ENCODE assay signal across 1 cellular context in the genomic region with DNA sequence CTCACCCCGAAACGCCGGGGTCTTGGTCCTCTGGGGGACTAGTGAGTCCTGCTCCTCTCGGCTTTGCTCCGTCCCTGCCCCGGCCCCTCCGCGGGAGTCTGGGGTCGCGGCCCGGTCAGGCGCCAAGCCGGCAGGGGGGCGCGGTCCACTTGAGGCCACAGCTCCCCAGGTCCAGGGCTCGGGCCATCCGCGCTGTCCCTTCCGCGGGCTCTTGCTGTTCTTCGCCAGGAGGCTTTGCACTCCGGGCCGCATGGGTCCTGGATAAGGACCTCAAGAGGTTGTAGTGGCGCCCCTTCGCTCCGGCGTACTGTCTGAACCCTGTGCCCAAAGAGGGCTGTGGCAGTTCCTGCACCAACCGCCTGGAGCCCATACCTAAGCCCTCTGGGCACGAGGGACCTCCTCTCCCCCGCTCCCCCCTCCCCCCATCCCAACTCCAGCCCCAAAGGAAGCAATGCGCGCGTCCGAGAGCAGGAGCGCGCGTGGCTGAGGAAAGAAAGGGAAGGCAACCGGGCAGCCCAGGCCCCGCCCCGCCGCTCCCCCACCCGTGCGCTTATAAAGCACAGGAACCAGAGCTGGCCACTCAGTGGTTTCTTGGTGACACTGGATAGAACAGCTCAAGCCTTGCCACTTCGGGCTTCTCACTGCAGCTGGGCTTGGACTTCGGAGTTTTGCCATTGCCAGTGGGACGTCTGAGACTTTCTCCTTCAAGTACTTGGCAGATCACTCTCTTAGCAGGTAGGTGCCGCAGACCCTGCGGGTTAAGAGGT.
A peak's percentile ranks its signal among the peaks of the same experiment; 100 is the strongest.
TF ChIP-seq lines count a peak whose summit lies in the region.

ADM (plus strand) TSS at position 579 of the 767 bp plus-strand sequence. CDS start 628 bp downstream, outside the sequence.

TF ChIP-seq in HepG2, 621 proteins besides CTCF, POLR2A, EP300 and RAD21 (continued from another document and continues in another):
- TF ChIP-seq, protein P1, sequence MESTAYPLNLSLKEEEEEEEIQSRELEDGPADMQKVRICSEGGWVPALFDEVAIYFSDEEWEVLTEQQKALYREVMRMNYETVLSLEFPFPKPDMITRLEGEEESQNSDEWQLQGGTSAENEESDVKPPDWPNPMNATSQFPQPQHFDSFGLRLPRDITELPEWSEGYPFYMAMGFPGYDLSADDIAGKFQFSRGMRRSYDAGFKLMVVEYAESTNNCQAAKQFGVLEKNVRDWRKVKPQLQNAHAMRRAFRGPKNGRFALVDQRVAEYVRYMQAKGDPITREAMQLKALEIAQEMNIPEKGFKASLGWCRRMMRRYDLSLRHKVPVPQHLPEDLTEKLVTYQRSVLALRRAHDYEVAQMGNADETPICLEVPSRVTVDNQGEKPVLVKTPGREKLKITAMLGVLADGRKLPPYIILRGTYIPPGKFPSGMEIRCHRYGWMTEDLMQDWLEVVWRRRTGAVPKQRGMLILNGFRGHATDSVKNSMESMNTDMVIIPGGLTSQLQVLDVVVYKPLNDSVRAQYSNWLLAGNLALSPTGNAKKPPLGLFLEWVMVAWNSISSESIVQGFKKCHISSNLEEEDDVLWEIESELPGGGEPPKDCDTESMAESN (CRISPR knock-in tag; conservative IDR thresholded peaks at IDR 0.05): no peak
- TF ChIP-seq NAIF1 (CRISPR knock-in tag; IDR thresholded peaks at IDR 0.05; ENCODE audit: borderline replicate concordance) (peak; percentile 41; the same call in 1 of the 2 replicates), DR1 (CRISPR knock-in tag; IDR thresholded peaks at IDR 0.05) (peak; percentile 98), HIVEP1 (CRISPR knock-in tag; IDR thresholded peaks at IDR 0.05) (peak; percentile 1; the same call in 1 of the 2 replicates), ARHGAP35 (CRISPR knock-in tag; IDR thresholded peaks at IDR 0.05; ENCODE audit: borderline replicate concordance) (no peak), DMAP1 (CRISPR knock-in tag; IDR thresholded peaks at IDR 0.05) (peak; percentile 78), CBX5 (CRISPR knock-in tag; IDR thresholded peaks at IDR 0.05; ENCODE audit: borderline replicate concordance) (no peak), ZNF878 (CRISPR knock-in tag; IDR thresholded peaks at IDR 0.05) (0 out of 2 replicates have a peak, but pooled peaks have one; percentile 80), ZNF430 (CRISPR knock-in tag; IDR thresholded peaks at IDR 0.05) (peak; percentile 33), MZF1 (CRISPR knock-in tag; IDR thresholded peaks at IDR 0.05; ENCODE audit: borderline replicate concordance) (no peak), HHEX (CRISPR knock-in tag; IDR thresholded peaks at IDR 0.05) (no peak), ZBTB3 (CRISPR knock-in tag; IDR thresholded peaks at IDR 0.05; ENCODE audit: borderline replicate concordance, low read depth) (no peak), STAG1 (CRISPR knock-in tag; IDR thresholded peaks at IDR 0.05) (peak; percentile 44; the same call in 1 of the 2 replicates), RERE (CRISPR knock-in tag; IDR thresholded peaks at IDR 0.05; ENCODE audit: low read depth) (0 out of 2 replicates have a peak, but pooled peaks have one; percentile 42), ARID3A (IDR thresholded peaks at IDR 0.05; ENCODE audit: low read depth, low read length) (peak; percentile 20; the same call in 1 of the 2 replicates), ZNF883 (CRISPR knock-in tag; IDR thresholded peaks at IDR 0.05; ENCODE audit: not compliant biosample characterization) (peak; percentile 30), SMAD3 (CRISPR knock-in tag; IDR thresholded peaks at IDR 0.05) (peak; percentile 28; the same call in 1 of the 2 replicates), HOXA7 (CRISPR knock-in tag; IDR thresholded peaks at IDR 0.05) (no peak), JDP2 (CRISPR knock-in tag; IDR thresholded peaks at IDR 0.05; ENCODE audit: borderline replicate concordance) (no peak; the same call in 1 of the 2 replicates), TEF (CRISPR knock-in tag; IDR thresholded peaks at IDR 0.05) (no peak), ZNF788 (CRISPR knock-in tag; IDR thresholded peaks at IDR 0.05; ENCODE audit: borderline replicate concordance) (no peak; the same call in 1 of the 2 replicates), ZNF780A (CRISPR knock-in tag; IDR thresholded peaks at IDR 0.05) (no peak; the same call in 1 of the 2 replicates), MAF1 (CRISPR knock-in tag; IDR thresholded peaks at IDR 0.05; ENCODE audit: borderline replicate concordance) (0 out of 2 replicates have a peak, but pooled peaks have one; percentile 46), ZNF749 (CRISPR knock-in tag; IDR thresholded peaks at IDR 0.05; ENCODE audit: borderline replicate concordance) (peak; percentile 12; the same call in 1 of the 2 replicates), ZIK1 (CRISPR knock-in tag; IDR thresholded peaks at IDR 0.05; ENCODE audit: borderline replicate concordance, low read depth) (peak; percentile 20; the same call in 1 of the 2 replicates), SRSF9 (IDR thresholded peaks at IDR 0.05; ENCODE audit: borderline replicate concordance, insufficient read depth, low read depth, low read length, poor library complexity, severe bottlenecking) (no peak), SKI (IDR thresholded peaks at IDR 0.05; ENCODE audit: partially characterized antibody) (peak; percentile 13), JUNB (CRISPR knock-in tag; IDR thresholded peaks at IDR 0.05; ENCODE audit: borderline replicate concordance) (no peak), TCF7L2 (IDR thresholded peaks at IDR 0.05; ENCODE audit: low read depth, low read length) (no peak), PCBP1 (IDR thresholded peaks at IDR 0.05; ENCODE audit: borderline replicate concordance, low read depth, low read length) (peak; percentile 85; the same call in 1 of the 2 replicates), SMAD1 (CRISPR knock-in tag; IDR thresholded peaks at IDR 0.05; ENCODE audit: borderline replicate concordance, low read depth) (no peak), ESRRA (CRISPR knock-in tag; IDR thresholded peaks at IDR 0.05; ENCODE audit: low read depth) (no peak)
- TF ChIP-seq, protein P2, sequence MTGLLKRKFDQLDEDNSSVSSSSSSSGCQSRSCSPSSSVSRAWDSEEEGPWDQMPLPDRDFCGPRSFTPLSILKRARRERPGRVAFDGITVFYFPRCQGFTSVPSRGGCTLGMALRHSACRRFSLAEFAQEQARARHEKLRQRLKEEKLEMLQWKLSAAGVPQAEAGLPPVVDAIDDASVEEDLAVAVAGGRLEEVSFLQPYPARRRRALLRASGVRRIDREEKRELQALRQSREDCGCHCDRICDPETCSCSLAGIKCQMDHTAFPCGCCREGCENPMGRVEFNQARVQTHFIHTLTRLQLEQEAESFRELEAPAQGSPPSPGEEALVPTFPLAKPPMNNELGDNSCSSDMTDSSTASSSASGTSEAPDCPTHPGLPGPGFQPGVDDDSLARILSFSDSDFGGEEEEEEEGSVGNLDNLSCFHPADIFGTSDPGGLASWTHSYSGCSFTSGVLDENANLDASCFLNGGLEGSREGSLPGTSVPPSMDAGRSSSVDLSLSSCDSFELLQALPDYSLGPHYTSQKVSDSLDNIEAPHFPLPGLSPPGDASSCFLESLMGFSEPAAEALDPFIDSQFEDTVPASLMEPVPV (CRISPR knock-in tag; IDR thresholded peaks at IDR 0.05): no peak
- TF ChIP-seq, protein P3, sequence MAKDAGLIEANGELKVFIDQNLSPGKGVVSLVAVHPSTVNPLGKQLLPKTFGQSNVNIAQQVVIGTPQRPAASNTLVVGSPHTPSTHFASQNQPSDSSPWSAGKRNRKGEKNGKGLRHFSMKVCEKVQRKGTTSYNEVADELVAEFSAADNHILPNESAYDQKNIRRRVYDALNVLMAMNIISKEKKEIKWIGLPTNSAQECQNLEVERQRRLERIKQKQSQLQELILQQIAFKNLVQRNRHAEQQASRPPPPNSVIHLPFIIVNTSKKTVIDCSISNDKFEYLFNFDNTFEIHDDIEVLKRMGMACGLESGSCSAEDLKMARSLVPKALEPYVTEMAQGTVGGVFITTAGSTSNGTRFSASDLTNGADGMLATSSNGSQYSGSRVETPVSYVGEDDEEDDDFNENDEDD (CRISPR knock-in tag; IDR thresholded peaks at IDR 0.05; ENCODE audit: borderline replicate concordance): peak; percentile 49; the same call in 1 of the 2 replicates
- TF ChIP-seq, protein P4, sequence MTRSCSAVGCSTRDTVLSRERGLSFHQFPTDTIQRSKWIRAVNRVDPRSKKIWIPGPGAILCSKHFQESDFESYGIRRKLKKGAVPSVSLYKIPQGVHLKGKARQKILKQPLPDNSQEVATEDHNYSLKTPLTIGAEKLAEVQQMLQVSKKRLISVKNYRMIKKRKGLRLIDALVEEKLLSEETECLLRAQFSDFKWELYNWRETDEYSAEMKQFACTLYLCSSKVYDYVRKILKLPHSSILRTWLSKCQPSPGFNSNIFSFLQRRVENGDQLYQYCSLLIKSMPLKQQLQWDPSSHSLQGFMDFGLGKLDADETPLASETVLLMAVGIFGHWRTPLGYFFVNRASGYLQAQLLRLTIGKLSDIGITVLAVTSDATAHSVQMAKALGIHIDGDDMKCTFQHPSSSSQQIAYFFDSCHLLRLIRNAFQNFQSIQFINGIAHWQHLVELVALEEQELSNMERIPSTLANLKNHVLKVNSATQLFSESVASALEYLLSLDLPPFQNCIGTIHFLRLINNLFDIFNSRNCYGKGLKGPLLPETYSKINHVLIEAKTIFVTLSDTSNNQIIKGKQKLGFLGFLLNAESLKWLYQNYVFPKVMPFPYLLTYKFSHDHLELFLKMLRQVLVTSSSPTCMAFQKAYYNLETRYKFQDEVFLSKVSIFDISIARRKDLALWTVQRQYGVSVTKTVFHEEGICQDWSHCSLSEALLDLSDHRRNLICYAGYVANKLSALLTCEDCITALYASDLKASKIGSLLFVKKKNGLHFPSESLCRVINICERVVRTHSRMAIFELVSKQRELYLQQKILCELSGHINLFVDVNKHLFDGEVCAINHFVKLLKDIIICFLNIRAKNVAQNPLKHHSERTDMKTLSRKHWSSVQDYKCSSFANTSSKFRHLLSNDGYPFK (CRISPR knock-in tag; IDR thresholded peaks at IDR 0.05; ENCODE audit: borderline replicate concordance): peak; percentile 51; the same call in 1 of the 2 replicates
- TF ChIP-seq, protein P5, sequence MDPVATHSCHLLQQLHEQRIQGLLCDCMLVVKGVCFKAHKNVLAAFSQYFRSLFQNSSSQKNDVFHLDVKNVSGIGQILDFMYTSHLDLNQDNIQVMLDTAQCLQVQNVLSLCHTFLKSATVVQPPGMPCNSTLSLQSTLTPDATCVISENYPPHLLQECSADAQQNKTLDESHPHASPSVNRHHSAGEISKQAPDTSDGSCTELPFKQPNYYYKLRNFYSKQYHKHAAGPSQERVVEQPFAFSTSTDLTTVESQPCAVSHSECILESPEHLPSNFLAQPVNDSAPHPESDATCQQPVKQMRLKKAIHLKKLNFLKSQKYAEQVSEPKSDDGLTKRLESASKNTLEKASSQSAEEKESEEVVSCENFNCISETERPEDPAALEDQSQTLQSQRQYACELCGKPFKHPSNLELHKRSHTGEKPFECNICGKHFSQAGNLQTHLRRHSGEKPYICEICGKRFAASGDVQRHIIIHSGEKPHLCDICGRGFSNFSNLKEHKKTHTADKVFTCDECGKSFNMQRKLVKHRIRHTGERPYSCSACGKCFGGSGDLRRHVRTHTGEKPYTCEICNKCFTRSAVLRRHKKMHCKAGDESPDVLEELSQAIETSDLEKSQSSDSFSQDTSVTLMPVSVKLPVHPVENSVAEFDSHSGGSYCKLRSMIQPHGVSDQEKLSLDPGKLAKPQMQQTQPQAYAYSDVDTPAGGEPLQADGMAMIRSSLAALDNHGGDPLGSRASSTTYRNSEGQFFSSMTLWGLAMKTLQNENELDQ (CRISPR knock-in tag; IDR thresholded peaks at IDR 0.05; ENCODE audit: borderline replicate concordance): no peak
